In genomic region chr4:98555798-98556445, GRCh38 we compare ENCODE assay signal across 22 cellular contexts.
DNase-seq lines count a peak whose midpoint lies in the region; TF ChIP-seq lines count a peak whose summit lies in the region.
"Had no signal": no experiment of that assay in that cellular context is flagged by ENCODE, and none has a peak within 500 bp of the region (broad histone marks: within the 10 kb centered on the region; RNA-seq: fewer than 3 reads in every experiment).

No MANE protein-coding gene starts in this region.

- peaks cover 28% of the 10 kb centered on the region for H3F3A ChIP-seq in GM23248 (ENCODE audit: insufficient read depth)

- H3K36me3 ChIP-seq in GM23248 (ENCODE audit: low read depth) (no peaks in the 10 kb centered on the region), skeletal muscle satellite cell (ENCODE audit: insufficient read depth, low read length) (peaks cover 6% of the 10 kb centered on the region)
- H3K36me3 ChIP-seq: BE2C, esophagus muscularis mucosa, lower lobe of right lung, prostate gland, WERI-Rb-1 had no signal

- peaks cover 40% of the 10 kb centered on the region for H3K4me1 ChIP-seq in GM23248 (ENCODE audit: insufficient read depth)
- peaks cover 29% of the 10 kb centered on the region for H3K4me1 ChIP-seq in skeletal muscle satellite cell (ENCODE audit: control insufficient read depth, insufficient read depth, low read length)
- H3K4me1 ChIP-seq: BE2C, lower lobe of right lung, prostate gland had no signal

- peak overlapping the region; percentile 66 for H3K27ac ChIP-seq in GM23248
- H3K27ac ChIP-seq: esophagus muscularis mucosa, lower lobe of right lung, prostate gland, WERI-Rb-1 had no signal

- H4K20me1 ChIP-seq in GM23248 (ENCODE audit: insufficient read depth) = no peaks in the 10 kb centered on the region

- TF ChIP-seq CTCF in brain (conservative IDR thresholded peaks at IDR 0.05) = no peak
- TF ChIP-seq CTCF in fibroblast of the aortic adventitia (IDR thresholded peaks at IDR 0.05; ENCODE audit: insufficient read depth, low read length) = no peak

- peaks cover 69% of the 10 kb centered on the region for H3K4me1 Mint-ChIP-seq in brain
- H3K4me1 Mint-ChIP-seq: activated naive CD4-positive, alpha-beta T cell treated with anti-CD3 and anti-CD28 coated beads, Interleukin-2, amount 10 ng/mL, durations not matched to agents 7 days and 5 days; naive B cell had no signal

- peaks cover 97% of the 10 kb centered on the region for H3K79me2 ChIP-seq in GM23248 (ENCODE audit: insufficient read depth)

- peak overlapping the region; percentile 38 for H3K9ac ChIP-seq in GM23248
- no peak overlapping the region for H3K9ac ChIP-seq in skeletal muscle satellite cell (ENCODE audit: low read depth, low read length)

- H3K4me3 Mint-ChIP-seq in brain = peak overlapping the region in 1 of 5 experiments; percentile 15
- H3K4me3 Mint-ChIP-seq: activated CD4-positive, alpha-beta memory T cell treated with anti-CD3 and anti-CD28 coated beads for 36 hours; activated naive CD4-positive, alpha-beta T cell treated with anti-CD3 and anti-CD28 coated beads, Interleukin-2, amount 10 ng/mL, durations not matched to agents 7 days and 5 days; naive B cell; T-cell had no signal

- peaks cover 29% of the 10 kb centered on the region for H3K36me3 Mint-ChIP-seq in brain

- DNase-seq in GM23248 (peak; percentile 73), fibroblast of the aortic adventitia (ENCODE audit: low read depth) (peak; percentile 49), NCI-H2227 (lab: John Stamatoyannopoulos, UW; ENCODE audit: unreplicated experiment) (no peak), DMS53 (lab: John Stamatoyannopoulos, UW) (no peak), NCI-H1048 (lab: John Stamatoyannopoulos, UW) (no peak)
- DNase-seq: activated CD4-positive, alpha-beta memory T cell treated with anti-CD3 and anti-CD28 coated beads for 36 hours; activated naive CD4-positive, alpha-beta T cell treated with anti-CD3 and anti-CD28 coated beads, Interleukin-2, amount 10 ng/mL, durations not matched to agents 7 days and 5 days; activated T-cell treated with anti-CD3 and anti-CD28 coated beads, Interleukin-2, amount 50 U/mL, for 1 hour; BE2C; Calu3; islet precursor cell; lower lobe of right lung; naive B cell; NCI-H187; NCI-H345; stimulated activated CD8-positive, alpha-beta memory T cell treated with anti-CD3 and anti-CD28 coated beads, Interleukin-4, amount 100 ng/mL, for 48 hours; T-cell; WERI-Rb-1 had no signal

- H3K9me3 ChIP-seq in GM23248 (ENCODE audit: low read depth) (no peaks in the 10 kb centered on the region), skeletal muscle satellite cell (replicated peaks; ENCODE audit: low read length) (no peaks in the 10 kb centered on the region)
- H3K9me3 ChIP-seq: BE2C, esophagus muscularis mucosa, lower lobe of right lung, prostate gland had no signal

- 74 to 80% methylated on average over 10 of the region's 10 CpGs for WGBS in GM23248 (ENCODE audit: low coverage in 1 of 2, low lambda C conversion rate in 2 of 2, missing lambda C conversion rate in 2 of 2), 2 experiments

- H3K27me3 Mint-ChIP-seq in brain = no peaks in the 10 kb centered on the region
- H3K27me3 Mint-ChIP-seq: activated CD4-positive, alpha-beta memory T cell treated with anti-CD3 and anti-CD28 coated beads for 36 hours; activated naive CD4-positive, alpha-beta T cell treated with anti-CD3 and anti-CD28 coated beads, Interleukin-2, amount 10 ng/mL, durations not matched to agents 7 days and 5 days; naive B cell; T-cell had no signal

- peaks cover 4 to 15% (median 10%) of the 10 kb centered on the region in 5 experiments for H3K9me3 Mint-ChIP-seq in brain
- H3K9me3 Mint-ChIP-seq: activated CD4-positive, alpha-beta memory T cell treated with anti-CD3 and anti-CD28 coated beads for 36 hours had no signal

- peak overlapping the region in 4 of 5 experiments; percentile 52 to 85 (median 73) for H3K27ac Mint-ChIP-seq in brain
- H3K27ac Mint-ChIP-seq: activated CD4-positive, alpha-beta memory T cell treated with anti-CD3 and anti-CD28 coated beads for 36 hours; activated naive CD4-positive, alpha-beta T cell treated with anti-CD3 and anti-CD28 coated beads, Interleukin-2, amount 10 ng/mL, durations not matched to agents 7 days and 5 days; T-cell had no signal

- in situ Hi-C loops in GM23248 (cut with MboI) = no loop called here

- no peak overlapping the region; the same call in 1 of the 2 replicates for H2AFZ ChIP-seq in GM23248

- H3K27me3 ChIP-seq in GM23248 (replicated peaks; ENCODE audit: insufficient read depth) (no peaks in the 10 kb centered on the region), skeletal muscle satellite cell (ENCODE audit: control insufficient read depth, insufficient read depth, low read length) (no peaks in the 10 kb centered on the region)
- H3K27me3 ChIP-seq: BE2C, esophagus muscularis mucosa had no signal

- no peaks in the 10 kb centered on the region for H3K9me2 ChIP-seq in GM23248 (ENCODE audit: insufficient read depth)

- H3K4me2 ChIP-seq in GM23248 (ENCODE audit: unreplicated experiment) (peak overlapping the region; percentile 69), skeletal muscle satellite cell (ENCODE audit: low read length) (peak overlapping the region; percentile 4)

- peak overlapping the region; percentile 34 for H3K4me3 ChIP-seq in GM23248
- H3K4me3 ChIP-seq in fibroblast of the aortic adventitia (ENCODE audit: low read depth, low read length) = no peak overlapping the region
- no peak overlapping the region for H3K4me3 ChIP-seq in skeletal muscle satellite cell (ENCODE audit: low read length)
- H3K4me3 ChIP-seq: esophagus muscularis mucosa, lower lobe of right lung, prostate gland had no signal

Comparison
In these comparisons a context has a peak if more than half of its experiments do, and no peak if none do; other contexts are left out.
1. DNase-seq: peak in GM23248 (single experiment) and fibroblast of the aortic adventitia (single experiment); none in NCI-H2227 (single experiment), DMS53 (single experiment) and NCI-H1048 (single experiment).